9 cellular contexts compared by ENCODE assay signal in the genomic region with DNA sequence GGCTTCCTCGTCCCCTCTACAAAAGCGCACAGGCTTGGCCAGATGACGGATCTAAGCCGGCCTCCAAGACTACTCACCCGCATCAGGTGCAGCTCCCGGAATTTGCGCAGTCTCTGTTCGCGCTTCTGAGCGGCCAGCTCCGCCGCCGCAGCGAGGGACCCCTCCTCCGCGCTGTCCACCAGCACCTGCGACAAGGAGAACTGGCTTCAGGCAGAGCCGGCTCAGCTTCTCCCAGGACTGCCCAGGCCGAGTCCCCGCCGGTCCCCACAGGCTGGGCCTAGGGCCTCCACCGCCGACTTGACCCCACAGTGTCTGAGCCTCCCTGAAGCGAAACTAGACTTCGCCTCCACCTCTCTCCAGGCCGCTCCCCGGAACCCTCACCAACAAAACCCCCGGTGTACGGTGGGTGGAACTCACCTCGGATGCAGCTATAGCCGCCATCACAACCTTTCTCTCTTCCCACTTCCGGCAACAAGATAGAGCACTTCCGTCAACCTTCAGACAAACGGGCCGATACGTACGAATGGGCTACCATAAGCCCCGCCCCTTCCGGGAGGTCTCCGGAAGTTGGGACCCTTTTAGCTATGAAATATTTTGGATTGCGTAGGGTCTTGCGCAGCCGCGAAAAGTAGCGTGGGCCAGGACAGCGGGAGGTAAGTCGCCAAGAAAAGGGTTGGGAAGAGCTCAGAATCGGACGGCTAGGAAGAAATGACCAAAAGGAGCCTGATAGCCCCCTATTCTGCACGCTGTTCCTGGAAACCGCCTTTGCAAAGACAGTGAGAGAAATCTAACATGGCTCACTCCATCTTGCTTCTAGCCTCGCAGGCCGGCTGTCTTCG. TPM values are rescaled to one million over a fixed set of nuclear protein-coding genes. Genes with fewer than 3 reads are reported as not detected.
A peak's percentile ranks its signal among the peaks of the same experiment; 100 is the strongest.
DNase-seq lines count a peak whose midpoint lies in the region; ATAC-seq and FAIRE-seq lines count a peak whose summit lies in the region.
"Had no signal": no experiment of that assay in that cellular context is flagged by ENCODE, and none has a peak within 500 bp of the region (broad histone marks: within the 10 kb centered on the region; RNA-seq: fewer than 3 reads in every experiment).

A gene (minus strand): TSS at position 476 of the 839 bp plus-strand sequence. CDS start 35 bp downstream, at position 441.

- H3K4me1 Mint-ChIP-seq in activated CD4-positive, alpha-beta T cell treated with anti-CD3 and anti-CD28 coated beads for 36 hours: peaks cover 26% of the 10 kb centered on the region

- peak; percentile 99 for FAIRE-seq in GM19239 (lab: Jason Lieb, UNC)

- no peak within 1 kb of the TSS for H3K4me3 Mint-ChIP-seq in activated CD4-positive, alpha-beta T cell treated with anti-CD3 and anti-CD28 coated beads for 36 hours
- H3K4me3 Mint-ChIP-seq: activated naive CD4-positive, alpha-beta T cell treated with anti-CD3 and anti-CD28 coated beads, Interleukin-2, amount 50 U/mL, for 24 hours had no signal

- H3K27ac Mint-ChIP-seq in activated CD4-positive, alpha-beta T cell treated with anti-CD3 and anti-CD28 coated beads for 36 hours: no peak within 1 kb of the TSS
- H3K27ac Mint-ChIP-seq: activated naive CD4-positive, alpha-beta T cell treated with anti-CD3 and anti-CD28 coated beads, Interleukin-2, amount 50 U/mL, for 24 hours had no signal

- POLR2A ChIA-PET in activated CD4-positive, alpha-beta T cell treated with anti-CD3 and anti-CD28 coated beads for 36 hours (lab: Charles Lee): interaction anchor here (0.6 to 2.9 kb wide), 7 partner anchors 9 to 199 kb away, joined by 3 to 37 read pairs (median 5); a partner anchor contains a TSS

- CTCF ChIA-PET in activated CD4-positive, alpha-beta T cell treated with anti-CD3 and anti-CD28 coated beads for 36 hours (lab: Charles Lee): interaction anchor here (0.5 to 1.3 kb wide), 7 partner anchors 8 to 1116 kb away, joined by 3 to 14 read pairs (median 3); no protein-coding TSS in a partner anchor

- no peaks in the 10 kb centered on the region for H3K9me3 Mint-ChIP-seq in activated CD4-positive, alpha-beta T cell treated with anti-CD3 and anti-CD28 coated beads for 36 hours (ENCODE audit: low read depth)
- H3K9me3 Mint-ChIP-seq: activated naive CD4-positive, alpha-beta T cell treated with anti-CD3 and anti-CD28 coated beads, Interleukin-2, amount 50 U/mL, for 24 hours had no signal

- H3K36me3 Mint-ChIP-seq in activated CD4-positive, alpha-beta T cell treated with anti-CD3 and anti-CD28 coated beads for 36 hours (ENCODE audit: low read depth): peaks cover 24% of the 10 kb centered on the region

- no peaks in the 10 kb centered on the region for H3K27me3 Mint-ChIP-seq in activated CD4-positive, alpha-beta T cell treated with anti-CD3 and anti-CD28 coated beads for 36 hours
- H3K27me3 Mint-ChIP-seq: activated naive CD4-positive, alpha-beta T cell treated with anti-CD3 and anti-CD28 coated beads, Interleukin-2, amount 50 U/mL, for 24 hours had no signal

- intact Hi-C loops in activated CD4-positive, alpha-beta T cell treated with anti-CD3 and anti-CD28 coated beads for 36 hours (cut with DNase I, micrococcal nuclease): loop anchor here (1.0 to 5.0 kb wide), 7 partner anchors 8 to 589 kb away; a partner anchor contains a TSS

- H3K27ac ChIP-seq in cingulate gyrus (ENCODE audit: low read depth, low read length): peak within 1 kb of the TSS; percentile 93

- DNase-seq in AML-193 (lab: John Stamatoyannopoulos, UW) (peak; percentile 82 to 83), GM19239 (ENCODE audit: insufficient read length, low spot score) (peak; percentile 88), NCI-H524 (lab: John Stamatoyannopoulos, UW) (peak; percentile 87 to 94), kidney tubule cell (ENCODE audit: low spot score) (peak; percentile 93)
- peak; percentile 92 for DNase-seq in activated CD4-positive, alpha-beta T cell treated with anti-CD3 and anti-CD28 coated beads for 36 hours
- DNase-seq in stimulated activated CD4-positive, alpha-beta T cell treated with anti-CD3 and anti-CD28 coated beads, Interleukin-1b, Interleukin-23, amount 100 ng/mL, for 24 hours (ENCODE audit: low read depth in 4 of 4, low spot score in 1 of 4): peak; percentile 72 to 86 (median 79)

- ATAC-seq in HG03457 (IDR thresholded peaks at IDR 0.05; ENCODE audit: unreplicated experiment): peak; percentile 54
- ATAC-seq in activated CD4-positive, alpha-beta T cell treated with anti-CD3 and anti-CD28 coated beads for 36 hours: peak; percentile 92

RNA-seq across cellular contexts. Expression of the gene that starts here (rescaled TPM):
- total RNA-seq in activated CD4-positive, alpha-beta T cell treated with anti-CD3 and anti-CD28 coated beads for 36 hours: 10 to 100 TPM; 39.0 to 42.4 TPM

Comparison
In these comparisons a context has a peak if more than half of its experiments do, and no peak if none do; other contexts are left out.
1. Peak in every context shown above with its lines: DNase-seq, ATAC-seq and H3K27ac ChIP-seq.